ENCODE assay signal across 11 cellular contexts in genomic region chr1:31476891-31477846, GRCh38.
DNase-seq lines count a peak whose midpoint lies in the region; ATAC-seq and TF ChIP-seq lines count a peak whose summit lies in the region.
"Had no signal": no experiment of that assay in that cellular context is flagged by ENCODE, and none has a peak within 500 bp of the region (broad histone marks: within the 10 kb centered on the region; RNA-seq: fewer than 3 reads in every experiment).

No MANE protein-coding gene starts in this region.

- no peak overlapping the region for H4K5ac ChIP-seq in mesendoderm (ENCODE audit: low read length)

- no peaks in the 10 kb centered on the region for H3K27me3 ChIP-seq in mesendoderm (ENCODE audit: insufficient read depth, low read length, poor library complexity)

- H2BK5ac ChIP-seq in mesendoderm (ENCODE audit: low read length), result peak overlapping the region; percentile 19

- H2BK15ac ChIP-seq in mesendoderm (replicated peaks; ENCODE audit: low read depth), result no peak overlapping the region

- no peak overlapping the region for H3K4me3 ChIP-seq in mesendoderm (ENCODE audit: low read length)
- H3K4me3 ChIP-seq: esophagus muscularis mucosa had no signal

- no peak overlapping the region for H3K4me2 ChIP-seq in mesendoderm (ENCODE audit: low read length)

- DNase-seq in NCI-H69 (lab: John Stamatoyannopoulos, UW) (peak; percentile 97), mesendoderm (peak; percentile 64), UCSD-AML1 (lab: John Stamatoyannopoulos, UW; ENCODE audit: unreplicated experiment) (no peak), erythroblast (lab: John Stamatoyannopoulos, UW) (no peak)
- DNase-seq in activated T-cell treated with anti-CD3 and anti-CD28 coated beads, Interleukin-2, amount 50 U/mL, for 48 hours, result no peak
- no peak for DNase-seq in stimulated activated naive CD8-positive, alpha-beta T cell treated with anti-CD3 and anti-CD28 coated beads, Interleukin-15, Interleukin-2, amounts not matched to agents 100 U/mL and 50 U/mL, for 24 hours
- DNase-seq: SW 1271 had no signal

- H3K79me1 ChIP-seq in mesendoderm (ENCODE audit: low read length), result no peaks in the 10 kb centered on the region

- H3K4ac ChIP-seq in mesendoderm (ENCODE audit: low read depth, low read length), result no peak overlapping the region

- no peaks in the 10 kb centered on the region for H3K79me2 ChIP-seq in mesendoderm (ENCODE audit: control insufficient read depth, insufficient read depth, low read length)

- peaks cover 5% of the 10 kb centered on the region for H3K4me1 ChIP-seq in mesendoderm (ENCODE audit: control insufficient read depth, low read depth, low read length)
- H3K4me1 ChIP-seq: esophagus muscularis mucosa had no signal

- no peak for TF ChIP-seq POLR2A in erythroblast (IDR thresholded peaks at IDR 0.05; ENCODE audit: low read length)

- no peak overlapping the region for H2BK120ac ChIP-seq in mesendoderm (ENCODE audit: low read depth, low read length)

- ATAC-seq in GM18511 (IDR thresholded peaks at IDR 0.05; ENCODE audit: unreplicated experiment), result peak; percentile 83
- peak; percentile 69 for ATAC-seq in HG02981 (IDR thresholded peaks at IDR 0.05; ENCODE audit: unreplicated experiment)
- no peak for ATAC-seq in stimulated activated naive CD8-positive, alpha-beta T cell treated with anti-CD3 and anti-CD28 coated beads, Interleukin-15, Interleukin-2, amounts not matched to agents 100 U/mL and 50 U/mL, for 24 hours

- H3K23ac ChIP-seq in mesendoderm (ENCODE audit: low read length), result peak overlapping the region; percentile 83

- no peak overlapping the region for H4K8ac ChIP-seq in mesendoderm (ENCODE audit: low read depth, low read length)

- no CpG with 5 or more reads among the region's 10 CpGs for WGBS in mesendoderm (ENCODE audit: extremely low coverage, insufficient coverage, low lambda C conversion rate)

- no peaks in the 10 kb centered on the region for H3K36me3 ChIP-seq in mesendoderm (ENCODE audit: control insufficient read depth, insufficient read depth, low read length)
- H3K36me3 ChIP-seq: esophagus muscularis mucosa had no signal

- H3K18ac ChIP-seq in mesendoderm (ENCODE audit: low read length), result peak overlapping the region; percentile 34

- H3K27ac ChIP-seq in mesendoderm (ENCODE audit: low read depth, low read length), result no peak overlapping the region
- H3K27ac ChIP-seq: esophagus muscularis mucosa, HL-60 had no signal

- no peak overlapping the region for H3K9ac ChIP-seq in mesendoderm (ENCODE audit: low read length)

- no peak overlapping the region for H2AK5ac ChIP-seq in mesendoderm (ENCODE audit: low read length)

- H3K56ac ChIP-seq in mesendoderm (ENCODE audit: low read length), result peak overlapping the region; percentile 69

Comparison
In these comparisons a context has a peak if more than half of its experiments do, and no peak if none do; other contexts are left out.
1. DNase-seq: peak in NCI-H69 (single experiment) and mesendoderm (single experiment); none in activated T-cell treated with anti-CD3 and anti-CD28 coated beads, Interleukin-2, amount 50 U/mL, for 48 hours (0 of 2), stimulated activated naive CD8-positive, alpha-beta T cell treated with anti-CD3 and anti-CD28 coated beads, Interleukin-15, Interleukin-2, amounts not matched to agents 100 U/mL and 50 U/mL, for 24 hours (single experiment), UCSD-AML1 (single experiment) and erythroblast (0 of 2).